Comparison of ENCODE assay signal across 13 cellular contexts in the genomic region with DNA sequence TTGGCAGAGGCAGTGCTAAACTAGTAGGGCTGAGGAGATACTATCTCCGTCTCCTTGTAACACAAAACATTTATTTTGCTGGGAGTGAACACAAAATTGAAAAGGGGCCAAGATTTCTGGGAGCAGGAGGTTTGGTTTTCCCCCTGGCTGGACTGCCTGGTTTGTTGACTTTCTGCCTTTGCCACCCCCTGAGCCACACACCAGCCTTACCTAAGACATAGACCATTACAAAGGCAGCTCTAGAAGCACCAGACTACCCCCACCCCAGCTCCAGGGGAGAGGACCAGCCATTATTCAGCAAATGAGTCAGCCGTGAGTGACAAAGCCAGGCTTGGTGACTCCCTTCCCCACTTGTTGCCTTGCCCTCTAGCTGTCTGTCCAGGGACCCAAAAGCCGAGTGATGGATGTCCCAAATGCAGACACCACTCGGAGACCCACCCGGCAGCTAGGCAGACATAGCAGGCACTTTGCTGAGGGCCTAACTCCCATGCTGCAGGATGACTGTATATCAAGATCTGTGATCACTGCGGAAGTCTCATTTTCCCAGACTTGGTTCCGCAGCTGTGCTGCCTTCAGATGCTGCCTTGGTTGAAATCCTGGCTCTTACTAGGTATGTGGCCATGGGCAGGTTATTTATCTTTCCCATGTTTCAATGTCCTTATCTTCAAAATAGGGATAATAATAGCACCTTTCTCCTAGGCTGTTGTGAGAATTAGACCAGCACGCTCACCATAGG. TPM values are rescaled to one million over a fixed set of nuclear protein-coding genes. Genes with fewer than 3 reads are reported as not detected.
DNase-seq lines count a peak whose midpoint lies in the region; ATAC-seq and TF ChIP-seq lines count a peak whose summit lies in the region.
"Had no signal": no experiment of that assay in that cellular context is flagged by ENCODE, and none has a peak within 500 bp of the region (broad histone marks: within the 10 kb centered on the region; RNA-seq: fewer than 3 reads in every experiment).

No MANE protein-coding gene starts in this region.

- peak; percentile 57 for ATAC-seq in Right ventricle myocardium superior (ENCODE audit: poor library complexity)
- no peak for ATAC-seq in HG02852 (IDR thresholded peaks at IDR 0.05; ENCODE audit: unreplicated experiment)

- no peaks in the 10 kb centered on the region for H3K27me3 ChIP-seq in right atrium auricular region
- H3K27me3 ChIP-seq in liver (ENCODE audit: control insufficient read depth in 4 of 4, insufficient read depth in 4 of 4, low read length in 3 of 4), result no peaks in the 10 kb centered on the region
- H3K27me3 ChIP-seq in dorsolateral prefrontal cortex, result peaks cover 0 to 15% (median 0%) of the 10 kb centered on the region in 45 donors
- H3K27me3 ChIP-seq: colonic mucosa, ovary had no signal

- H3K36me3 ChIP-seq in right atrium auricular region (no peaks in the 10 kb centered on the region), SK-N-MC (ENCODE audit: insufficient read depth, low read length) (no peaks in the 10 kb centered on the region), liver (ENCODE audit: control insufficient read depth in 4 of 4, insufficient read depth in 3 of 4, low read depth in 1 of 4, low read length in 3 of 4) (no peaks in the 10 kb centered on the region)
- H3K36me3 ChIP-seq: colonic mucosa, ovary had no signal

- no peak for TF ChIP-seq CTCF in right atrium auricular region (IDR thresholded peaks at IDR 0.05)
- TF ChIP-seq CTCF in liver (IDR thresholded peaks at IDR 0.05; ENCODE audit: low read depth, low read length, missing input control), result no peak
- TF ChIP-seq CTCF in dorsolateral prefrontal cortex (IDR thresholded peaks at IDR 0.05 in 54 of 56, conservative IDR thresholded peaks at IDR 0.05 in 2 of 56; ENCODE audit: low read depth in 1 of 56, partially characterized antibody in 56 of 56), result no peak
- no peak for TF ChIP-seq CTCF in GM10266 (IDR thresholded peaks at IDR 0.05; ENCODE audit: control insufficient read depth, insufficient read depth, low read depth, missing control alignments)

- DNase-seq in Right ventricle myocardium superior, result no peak
- no peak for DNase-seq in right atrium auricular region (ENCODE audit: low spot score)
- DNase-seq in SK-N-MC (ENCODE audit: low read depth, low spot score), result no peak
- DNase-seq in T-helper 2 cell, result no peak
- no peak for DNase-seq in dorsolateral prefrontal cortex
- DNase-seq in GM10266 (ENCODE audit: extremely low spot score), result no peak
- DNase-seq: colonic mucosa, hippocampal formation, Kasumi-1, ovary had no signal

- H3K27ac ChIP-seq in right atrium auricular region (no peak overlapping the region), SK-N-MC (peak overlapping the region; percentile 70), liver (ENCODE audit: low read depth in 1 of 2, low read length in 2 of 2) (no peak overlapping the region), dorsolateral prefrontal cortex (no peak overlapping the region)
- H3K27ac ChIP-seq: colonic mucosa had no signal

- H3K4me1 ChIP-seq in right atrium auricular region, result peaks cover 0 to 24% of the 10 kb centered on the region in 2 donors
- H3K4me1 ChIP-seq in liver (ENCODE audit: control insufficient read depth in 4 of 4, insufficient read depth in 4 of 4, low read length in 3 of 4), result peaks cover 3 to 25% (median 13%) of the 10 kb centered on the region in 4 donors
- H3K4me1 ChIP-seq: colonic mucosa had no signal

- H3K9me3 ChIP-seq in right atrium auricular region (no peaks in the 10 kb centered on the region), SK-N-MC (ENCODE audit: low read depth, low read length) (no peaks in the 10 kb centered on the region), liver (ENCODE audit: control insufficient read depth in 4 of 4, low read length in 3 of 4) (no peaks in the 10 kb centered on the region)
- H3K9me3 ChIP-seq: colonic mucosa, ovary had no signal

- TF ChIP-seq RAD21 in liver (IDR thresholded peaks at IDR 0.05), result peak; percentile 14 to 27

- H3K9ac ChIP-seq in SK-N-MC (ENCODE audit: insufficient read length) (peak overlapping the region; percentile 11), liver (ENCODE audit: low read depth in 1 of 2, low read length in 2 of 2) (no peak overlapping the region)

- 77% methylated on average over 8 of the region's 8 CpGs for WGBS in liver

- no peak overlapping the region for H3K4me3 ChIP-seq in right atrium auricular region
- no peak overlapping the region for H3K4me3 ChIP-seq in SK-N-MC
- H3K4me3 ChIP-seq in liver (ENCODE audit: low read depth in 1 of 3, low read length in 3 of 3), result no peak overlapping the region
- H3K4me3 ChIP-seq in dorsolateral prefrontal cortex, result no peak overlapping the region
- H3K4me3 ChIP-seq: colonic mucosa, ovary had no signal

- intact Hi-C loops in Right ventricle myocardium superior (cut with DNase I), result no loop called here
- intact Hi-C loops in dorsolateral prefrontal cortex (cut with DNase I), result no loop called here

TF ChIP-seq in liver, 16 proteins besides CTCF, POLR2A, EP300 and RAD21:
- TF ChIP-seq HNF4G (IDR thresholded peaks at IDR 0.05), result no peak
- peak; percentile 11 for TF ChIP-seq FOXA2 (IDR thresholded peaks at IDR 0.05)
- TF ChIP-seq NR2F2 (IDR thresholded peaks at IDR 0.05), result no peak
- TF ChIP-seq, protein P1, sequence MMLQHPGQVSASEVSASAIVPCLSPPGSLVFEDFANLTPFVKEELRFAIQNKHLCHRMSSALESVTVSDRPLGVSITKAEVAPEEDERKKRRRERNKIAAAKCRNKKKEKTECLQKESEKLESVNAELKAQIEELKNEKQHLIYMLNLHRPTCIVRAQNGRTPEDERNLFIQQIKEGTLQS (IDR thresholded peaks at IDR 0.05), result no peak
- peak in 1 of 2 donors; percentile 15 for TF ChIP-seq HNF4A (conservative IDR thresholded peaks at IDR 0.05)
- TF ChIP-seq GABPA (IDR thresholded peaks at IDR 0.05 in 1 of 2, conservative IDR thresholded peaks at IDR 0.05 in 1 of 2), result no peak
- TF ChIP-seq RXRA (IDR thresholded peaks at IDR 0.05), result peak in 1 of 2 donors; percentile 29

RNA-seq across cellular contexts. Expression of a gene that starts 17.7 kb away (rescaled TPM):
- total RNA-seq in Right ventricle myocardium superior (12.3 TPM), right atrium auricular region (10 to 100 TPM; 17.6 to 21.9 TPM), liver (1 to 10 TPM; 7.1 to 7.4 TPM), dorsolateral prefrontal cortex (10 to 100 TPM; 10.0 to 38.0 (median 18.7) TPM)
- polyA plus RNA-seq in liver, result under 1 TPM; 0.69 to 0.85 TPM
- total RNA-seq: B cell had no signal
